16 cellular contexts compared by ENCODE assay signal in genomic region chr2:63863707-63864106, GRCh38.
"Had no signal": no experiment of that assay in that cellular context is flagged by ENCODE, and none has a peak within 500 bp of the region (broad histone marks: within the 10 kb centered on the region; RNA-seq: fewer than 3 reads in every experiment).

No MANE protein-coding gene starts in this region.

- H3K4me1 ChIP-seq: neural progenitor cell, testis had no signal

- H2AFZ ChIP-seq: neural progenitor cell had no signal

- H3K27me3 Mint-ChIP-seq: activated naive CD8-positive, alpha-beta T cell treated with anti-CD3 and anti-CD28 coated beads for 36 hours; stimulated activated naive CD8-positive, alpha-beta T cell treated with anti-CD3 and anti-CD28 coated beads, Interleukin-15, Interleukin-2, amounts not matched to agents 100 ng/mL and 50 ng/mL, for 24 hours had no signal

- H3K4me3 ChIP-seq: esophagus squamous epithelium, left lung, neural progenitor cell, right lobe of liver, testis, upper lobe of right lung had no signal

- H3K27ac ChIP-seq: esophagus squamous epithelium, neural progenitor cell, testis, upper lobe of right lung had no signal

- H3K9me3 Mint-ChIP-seq: activated naive CD8-positive, alpha-beta T cell treated with anti-CD3 and anti-CD28 coated beads for 36 hours; neural progenitor cell; stimulated activated naive CD8-positive, alpha-beta T cell treated with anti-CD3 and anti-CD28 coated beads, Interleukin-15, Interleukin-2, amounts not matched to agents 100 ng/mL and 50 ng/mL, for 24 hours had no signal

- H3K9me3 ChIP-seq: esophagus squamous epithelium, left lung, right lobe of liver, testis, upper lobe of right lung had no signal

- H3K4me2 ChIP-seq: neural progenitor cell had no signal

- DNase-seq: activated CD4-positive, alpha-beta T cell treated with anti-CD3 and anti-CD28 coated beads, Interleukin-2, amount 50 U/mL, for 4 hours; activated naive CD8-positive, alpha-beta T cell treated with anti-CD3 and anti-CD28 coated beads for 36 hours; esophagus squamous epithelium; foreskin fibroblast; head of caudate nucleus; islet precursor cell; left lung; right lobe of liver; SHP77; stimulated activated CD4-positive, alpha-beta T cell treated with anti-CD3 and anti-CD28 coated beads, Interleukin-2, amount 100 ng/mL, for 48 hours; T-helper 2 cell; testis; upper lobe of right lung had no signal

- H3K27me3 ChIP-seq: esophagus squamous epithelium, left lung, neural progenitor cell, right lobe of liver, testis, upper lobe of right lung had no signal

- H3K4me1 Mint-ChIP-seq: neural progenitor cell had no signal

- ATAC-seq: left lung, right lobe of liver, SK-N-SH treated with all-trans-retinoic acid at 6 μM for 48 hours, upper lobe of right lung had no signal

- H3K4me3 Mint-ChIP-seq: activated naive CD8-positive, alpha-beta T cell treated with anti-CD3 and anti-CD28 coated beads for 36 hours; neural progenitor cell; stimulated activated naive CD8-positive, alpha-beta T cell treated with anti-CD3 and anti-CD28 coated beads, Interleukin-15, Interleukin-2, amounts not matched to agents 100 ng/mL and 50 ng/mL, for 24 hours had no signal

- H3K9ac ChIP-seq: neural progenitor cell had no signal

- H3K27ac Mint-ChIP-seq: neural progenitor cell had no signal
